In the genomic region with DNA sequence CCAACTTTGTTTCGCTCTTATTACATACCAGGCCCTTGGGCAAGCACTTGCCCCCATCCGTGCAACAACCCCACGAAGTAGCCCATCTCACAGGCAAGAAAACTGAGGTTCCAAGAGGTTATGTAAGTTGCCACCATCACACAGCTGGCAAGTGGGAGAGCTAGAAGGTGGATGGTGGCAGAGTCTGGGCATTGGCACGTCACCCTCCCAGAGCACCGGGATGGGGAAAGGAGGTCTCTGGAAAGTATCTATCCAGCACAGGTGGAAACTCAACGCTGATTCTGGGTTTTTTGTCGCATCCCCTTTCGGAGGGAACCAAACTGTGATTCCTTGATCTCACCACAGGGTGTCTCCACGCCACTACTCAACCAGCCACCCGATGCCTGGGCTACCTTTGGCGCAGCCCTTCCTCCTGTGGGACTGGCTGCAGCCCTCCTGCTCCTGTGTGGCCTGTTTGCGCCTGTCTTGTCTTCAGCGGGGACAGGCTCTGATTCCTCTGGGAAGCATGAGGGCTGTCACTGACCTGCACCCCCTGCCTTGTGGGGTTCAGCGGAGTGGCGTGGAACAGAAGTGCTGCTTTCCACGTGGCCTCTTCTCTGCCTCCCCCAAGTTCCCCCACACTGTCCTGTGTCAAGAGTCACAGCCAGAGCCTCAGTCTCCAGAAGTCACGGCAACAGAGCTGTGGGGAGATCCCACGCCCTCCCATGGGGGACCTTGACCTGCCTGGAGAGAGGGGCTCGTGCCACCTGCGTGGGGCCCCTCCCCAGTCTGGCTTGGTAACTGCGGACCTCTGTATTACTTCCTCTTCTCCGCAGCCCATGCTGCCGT, we compare ENCODE assay signal across 9 cellular contexts. TPM values are rescaled to one million over a fixed set of nuclear protein-coding genes. Genes with fewer than 3 reads are reported as not detected.
DNase-seq lines count a peak whose midpoint lies in the region; FAIRE-seq and TF ChIP-seq lines count a peak whose summit lies in the region.
"Had no signal": no experiment of that assay in that cellular context is flagged by ENCODE, and none has a peak within 500 bp of the region (broad histone marks: within the 10 kb centered on the region; RNA-seq: fewer than 3 reads in every experiment).

No MANE protein-coding gene starts in this region.

- no peaks in the 10 kb centered on the region for H3K36me3 ChIP-seq in HEK293 (ENCODE audit: control insufficient read depth in 2 of 2, insufficient read depth in 1 of 2, low read length in 2 of 2)

- H3K4me1 ChIP-seq in HEK293 (ENCODE audit: control insufficient read depth, insufficient read depth, low read length): no peaks in the 10 kb centered on the region

- peak; percentile 46 for FAIRE-seq in urothelium cell line (lab: Jason Lieb, UNC)

- peaks cover 21% of the 10 kb centered on the region for H3K4me1 Mint-ChIP-seq in nephron progenitor cell

- no peaks in the 10 kb centered on the region for H3K9me3 ChIP-seq in HEK293 (ENCODE audit: control insufficient read depth, insufficient read depth, low read depth, low read length)

- POLR2A ChIA-PET in HEK293 (lab: Yijun Ruan, JAX): no interaction called here

- H3K27ac Mint-ChIP-seq in nephron progenitor cell: no peak overlapping the region
- H3K27ac Mint-ChIP-seq: stimulated activated naive CD8-positive, alpha-beta T cell treated with anti-CD3 and anti-CD28 coated beads, Interleukin-15, Interleukin-2, amounts not matched to agents 100 ng/mL and 50 ng/mL, for 24 hours had no signal

- H3K27me3 Mint-ChIP-seq in nephron progenitor cell (ENCODE audit: low read depth, poor library complexity): peaks cover 61% of the 10 kb centered on the region

- H3K4me3 Mint-ChIP-seq in nephron progenitor cell: no peak overlapping the region
- H3K4me3 Mint-ChIP-seq: stimulated activated naive CD8-positive, alpha-beta T cell treated with anti-CD3 and anti-CD28 coated beads, Interleukin-15, Interleukin-2, amounts not matched to agents 100 ng/mL and 50 ng/mL, for 24 hours had no signal

- no peaks in the 10 kb centered on the region for H3K36me3 Mint-ChIP-seq in nephron progenitor cell (ENCODE audit: low read depth)

- peak; percentile 65 for TF ChIP-seq CTCF in HEK293 (tag by site-specific recombination; IDR thresholded peaks at IDR 0.05)
- peak; percentile 90 for TF ChIP-seq CTCF in fibroblast of villous mesenchyme (IDR thresholded peaks at IDR 0.05; ENCODE audit: insufficient read depth, low read depth, low read length)
- peak; percentile 76 for TF ChIP-seq CTCF in nephron progenitor cell (IDR thresholded peaks at IDR 0.05)

- CTCF ChIA-PET in HEK293 (lab: Yijun Ruan, JAX): interaction anchor here (0.6 to 7.0 kb wide), 20 partner anchors 8 to 686 kb away, joined by 3 to 103 read pairs (median 4); no protein-coding TSS in a partner anchor

- H3K4me3 ChIP-seq in HEK293 (ENCODE audit: low read depth, low read length): no peak overlapping the region
- H3K4me3 ChIP-seq in fibroblast of villous mesenchyme (ENCODE audit: low read depth, low read length): no peak overlapping the region

- no peaks in the 10 kb centered on the region for H3K9me3 Mint-ChIP-seq in nephron progenitor cell
- H3K9me3 Mint-ChIP-seq: stimulated activated naive CD8-positive, alpha-beta T cell treated with anti-CD3 and anti-CD28 coated beads, Interleukin-15, Interleukin-2, amounts not matched to agents 100 ng/mL and 50 ng/mL, for 24 hours had no signal

- no peak overlapping the region for H3K27ac ChIP-seq in HEK293 (ENCODE audit: extremely low read depth, low read depth, low read length)

- DNase-seq in DMS53 (lab: John Stamatoyannopoulos, UW) (peak; percentile 87), NCI-H82 (lab: John Stamatoyannopoulos, UW) (peak; percentile 73), fibroblast of villous mesenchyme (ENCODE audit: low read depth) (peak; percentile 62), nephron progenitor cell (peak; percentile 76), urothelium cell line (ENCODE audit: low spot score) (peak; percentile 62), cortex of kidney (lab: John Stamatoyannopoulos, UW) (no peak)
- peak; percentile 46 for DNase-seq in activated T-cell treated with anti-CD3 and anti-CD28 coated beads, Interleukin-2, amount 50 U/mL, for 1 hour

TF ChIP-seq in HEK293, 187 proteins besides CTCF, POLR2A, EP300 and RAD21:
- TF ChIP-seq ZNF157 (tag by site-specific recombination; IDR thresholded peaks at IDR 0.05) (no peak), ZNF654 (tag by site-specific recombination; IDR thresholded peaks at IDR 0.05; ENCODE audit: low read depth) (peak; percentile 83), MZF1 (tag by site-specific recombination; IDR thresholded peaks at IDR 0.05; ENCODE audit: borderline replicate concordance) (peak; percentile 60; the same call in 1 of the 2 replicates), GLI4 (tag by site-specific recombination; IDR thresholded peaks at IDR 0.05) (no peak), ZNF223 (tag by site-specific recombination; IDR thresholded peaks at IDR 0.05) (peak; percentile 99), ZNF2 (tag by site-specific recombination; IDR thresholded peaks at IDR 0.05) (0 out of 2 replicates have a peak, but pooled peaks have one; percentile 48), ZNF555 (tag by site-specific recombination; conservative IDR thresholded peaks at IDR 0.05) (no peak), KLF7 (tag by site-specific recombination; IDR thresholded peaks at IDR 0.05; ENCODE audit: borderline replicate concordance) (no peak), ZSCAN30 (tag by site-specific recombination; IDR thresholded peaks at IDR 0.05) (peak; percentile 70; the same call in 1 of the 2 replicates), TRIM28 (IDR thresholded peaks at IDR 0.05; ENCODE audit: borderline replicate concordance, low read length) (no peak)
- TF ChIP-seq, protein P1, sequence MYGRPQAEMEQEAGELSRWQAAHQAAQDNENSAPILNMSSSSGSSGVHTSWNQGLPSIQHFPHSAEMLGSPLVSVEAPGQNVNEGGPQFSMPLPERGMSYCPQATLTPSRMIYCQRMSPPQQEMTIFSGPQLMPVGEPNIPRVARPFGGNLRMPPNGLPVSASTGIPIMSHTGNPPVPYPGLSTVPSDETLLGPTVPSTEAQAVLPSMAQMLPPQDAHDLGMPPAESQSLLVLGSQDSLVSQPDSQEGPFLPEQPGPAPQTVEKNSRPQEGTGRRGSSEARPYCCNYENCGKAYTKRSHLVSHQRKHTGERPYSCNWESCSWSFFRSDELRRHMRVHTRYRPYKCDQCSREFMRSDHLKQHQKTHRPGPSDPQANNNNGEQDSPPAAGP (tag by site-specific recombination; IDR thresholded peaks at IDR 0.05): no peak
- TF ChIP-seq, protein P2, sequence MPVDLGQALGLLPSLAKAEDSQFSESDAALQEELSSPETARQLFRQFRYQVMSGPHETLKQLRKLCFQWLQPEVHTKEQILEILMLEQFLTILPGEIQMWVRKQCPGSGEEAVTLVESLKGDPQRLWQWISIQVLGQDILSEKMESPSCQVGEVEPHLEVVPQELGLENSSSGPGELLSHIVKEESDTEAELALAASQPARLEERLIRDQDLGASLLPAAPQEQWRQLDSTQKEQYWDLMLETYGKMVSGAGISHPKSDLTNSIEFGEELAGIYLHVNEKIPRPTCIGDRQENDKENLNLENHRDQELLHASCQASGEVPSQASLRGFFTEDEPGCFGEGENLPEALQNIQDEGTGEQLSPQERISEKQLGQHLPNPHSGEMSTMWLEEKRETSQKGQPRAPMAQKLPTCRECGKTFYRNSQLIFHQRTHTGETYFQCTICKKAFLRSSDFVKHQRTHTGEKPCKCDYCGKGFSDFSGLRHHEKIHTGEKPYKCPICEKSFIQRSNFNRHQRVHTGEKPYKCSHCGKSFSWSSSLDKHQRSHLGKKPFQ (tag by site-specific recombination; IDR thresholded peaks at IDR 0.05): no peak

RNA-seq across cellular contexts. Expression of a gene that starts 34.4 kb away (rescaled TPM):
- 0.86 and 1.3 TPM in 2 replicates for total RNA-seq in fibroblast of villous mesenchyme

RNA-seq across cellular contexts. Expression of a gene that starts 38.6 kb away (rescaled TPM):
- 29.0 and 31.5 TPM in 2 replicates for total RNA-seq in fibroblast of villous mesenchyme
